1 cellular context compared by ENCODE assay signal in the genomic region with DNA sequence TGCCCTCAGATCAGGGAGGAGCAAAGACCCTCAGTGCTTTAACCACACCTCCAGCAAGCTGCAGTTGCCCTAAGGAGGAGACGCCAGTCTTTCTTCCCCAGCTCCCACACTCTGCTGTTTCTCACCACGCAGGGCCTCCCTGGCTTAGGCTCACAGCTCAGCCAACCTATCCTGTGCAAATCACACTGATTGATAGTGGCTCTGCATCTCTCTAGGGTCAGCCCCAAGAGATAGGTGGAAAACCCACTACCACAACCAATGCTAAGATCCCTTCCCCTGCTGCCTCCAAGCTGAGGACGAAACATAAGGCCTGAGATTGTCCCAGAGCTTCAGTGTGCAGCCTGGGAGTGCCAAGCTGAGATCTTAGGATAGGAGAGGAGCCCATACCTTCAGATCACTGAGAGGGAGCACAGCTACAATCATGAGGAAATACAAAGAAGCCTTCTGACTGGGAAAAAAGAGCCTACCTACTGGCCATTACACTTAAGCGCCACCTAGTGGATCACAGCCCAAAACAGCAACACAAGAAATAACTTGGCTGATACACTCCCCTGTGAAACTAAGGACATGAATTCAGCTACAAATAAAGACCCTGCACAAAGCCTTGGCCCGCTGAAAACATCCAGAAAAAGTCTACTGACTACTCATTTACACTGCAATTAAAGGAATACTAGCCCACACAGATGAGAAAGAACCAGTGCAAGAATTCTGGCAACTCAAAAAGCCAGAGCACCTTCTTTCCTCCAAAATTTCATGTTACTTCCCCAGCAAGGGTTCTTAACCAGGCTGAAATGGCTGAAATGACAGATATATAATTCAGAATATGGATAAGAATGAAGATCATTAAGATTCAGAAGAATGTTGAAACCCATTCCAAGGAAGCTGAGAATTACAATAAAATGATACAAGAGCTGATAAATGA.
TF ChIP-seq lines count a peak whose summit lies in the region.

No MANE protein-coding gene starts in this region.

TF ChIP-seq in SK-N-SH, 30 proteins besides CTCF, POLR2A, EP300 and RAD21 (continued from another document):
- TF ChIP-seq, protein P1, sequence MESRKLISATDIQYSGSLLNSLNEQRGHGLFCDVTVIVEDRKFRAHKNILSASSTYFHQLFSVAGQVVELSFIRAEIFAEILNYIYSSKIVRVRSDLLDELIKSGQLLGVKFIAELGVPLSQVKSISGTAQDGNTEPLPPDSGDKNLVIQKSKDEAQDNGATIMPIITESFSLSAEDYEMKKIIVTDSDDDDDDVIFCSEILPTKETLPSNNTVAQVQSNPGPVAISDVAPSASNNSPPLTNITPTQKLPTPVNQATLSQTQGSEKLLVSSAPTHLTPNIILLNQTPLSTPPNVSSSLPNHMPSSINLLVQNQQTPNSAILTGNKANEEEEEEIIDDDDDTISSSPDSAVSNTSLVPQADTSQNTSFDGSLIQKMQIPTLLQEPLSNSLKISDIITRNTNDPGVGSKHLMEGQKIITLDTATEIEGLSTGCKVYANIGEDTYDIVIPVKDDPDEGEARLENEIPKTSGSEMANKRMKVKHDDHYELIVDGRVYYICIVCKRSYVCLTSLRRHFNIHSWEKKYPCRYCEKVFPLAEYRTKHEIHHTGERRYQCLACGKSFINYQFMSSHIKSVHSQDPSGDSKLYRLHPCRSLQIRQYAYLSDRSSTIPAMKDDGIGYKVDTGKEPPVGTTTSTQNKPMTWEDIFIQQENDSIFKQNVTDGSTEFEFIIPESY (IDR thresholded peaks at IDR 0.05; ENCODE audit: borderline replicate concordance, low read depth), result no peak
- TF ChIP-seq RXRA (IDR thresholded peaks at IDR 0.05; ENCODE audit: borderline replicate concordance, low read depth) (no peak), MXI1 (IDR thresholded peaks at IDR 0.05; ENCODE audit: low read depth, low read length) (no peak), MEF2A (IDR thresholded peaks at IDR 0.05; ENCODE audit: borderline replicate concordance, low read depth) (no peak), TAF1 (IDR thresholded peaks at IDR 0.05; ENCODE audit: borderline replicate concordance, low read depth, low read length) (0 out of 2 replicates have a peak, but pooled peaks have one; percentile 17)
- TF ChIP-seq, protein P2, sequence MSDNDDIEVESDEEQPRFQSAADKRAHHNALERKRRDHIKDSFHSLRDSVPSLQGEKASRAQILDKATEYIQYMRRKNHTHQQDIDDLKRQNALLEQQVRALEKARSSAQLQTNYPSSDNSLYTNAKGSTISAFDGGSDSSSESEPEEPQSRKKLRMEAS (IDR thresholded peaks at IDR 0.05; ENCODE audit: low read depth), result no peak
- TF ChIP-seq, protein P3, sequence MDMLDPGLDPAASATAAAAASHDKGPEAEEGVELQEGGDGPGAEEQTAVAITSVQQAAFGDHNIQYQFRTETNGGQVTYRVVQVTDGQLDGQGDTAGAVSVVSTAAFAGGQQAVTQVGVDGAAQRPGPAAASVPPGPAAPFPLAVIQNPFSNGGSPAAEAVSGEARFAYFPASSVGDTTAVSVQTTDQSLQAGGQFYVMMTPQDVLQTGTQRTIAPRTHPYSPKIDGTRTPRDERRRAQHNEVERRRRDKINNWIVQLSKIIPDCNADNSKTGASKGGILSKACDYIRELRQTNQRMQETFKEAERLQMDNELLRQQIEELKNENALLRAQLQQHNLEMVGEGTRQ (IDR thresholded peaks at IDR 0.05; ENCODE audit: borderline replicate concordance, low read depth, low read length), result no peak
